In the genomic region with DNA sequence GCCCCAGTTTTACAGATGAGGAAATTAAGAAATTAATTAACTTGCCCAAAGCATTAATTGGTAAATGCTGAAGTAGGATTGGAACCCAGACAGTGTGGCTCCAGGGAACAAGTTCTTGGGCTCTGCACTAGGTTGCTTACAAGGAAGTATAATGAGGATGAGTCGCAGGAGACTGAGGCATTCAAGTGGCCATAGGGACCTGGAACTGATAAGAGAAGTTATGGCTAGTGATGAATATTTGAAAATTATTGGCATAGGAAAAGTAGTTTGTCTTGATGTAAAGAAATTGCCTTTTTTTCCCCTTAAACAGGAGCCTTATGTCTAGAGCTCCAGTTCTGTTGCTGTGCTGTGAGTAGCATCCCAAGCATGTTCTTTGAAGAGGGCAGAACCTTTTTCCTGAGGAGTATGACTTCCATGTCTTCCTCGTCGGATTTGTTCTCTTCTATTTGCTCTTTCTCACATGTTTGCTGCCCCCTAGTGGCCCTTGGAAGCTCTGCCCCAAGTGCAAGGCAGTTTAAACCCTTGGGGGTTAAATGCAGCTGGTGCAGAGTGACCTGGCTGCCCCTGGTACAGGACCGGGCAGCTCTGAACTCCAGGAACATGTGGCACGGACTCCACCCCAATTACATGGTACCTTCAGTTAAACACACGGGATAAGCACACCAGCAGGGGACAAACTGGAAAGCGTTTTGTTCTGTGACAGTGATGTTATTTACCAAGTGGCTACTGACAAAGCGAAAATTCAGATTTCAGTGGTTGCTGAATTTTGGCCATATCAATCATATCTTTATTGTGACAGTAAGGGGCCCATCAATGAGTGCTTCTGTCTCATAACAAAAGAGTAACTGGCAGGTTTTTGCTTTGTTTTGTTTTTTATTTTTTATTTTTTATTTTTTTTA, we compare ENCODE assay signal across 8 cellular contexts.
DNase-seq lines count a peak whose midpoint lies in the region; ATAC-seq, FAIRE-seq and TF ChIP-seq lines count a peak whose summit lies in the region.

No MANE protein-coding gene starts in this region.

- H3K4me1 ChIP-seq in A549 (no peaks in the 10 kb centered on the region), lung (ENCODE audit: control insufficient read depth in 2 of 2, insufficient read depth in 2 of 2, low read length in 2 of 2) (no peaks in the 10 kb centered on the region)

- no peaks in the 10 kb centered on the region for H3K36me3 ChIP-seq in lung (ENCODE audit: control insufficient read depth in 2 of 2, insufficient read depth in 2 of 2, low read length in 2 of 2)

- peak; percentile 84 for TF ChIP-seq CTCF in A549 (IDR thresholded peaks at IDR 0.05)
- peak; percentile 67 to 95 (median 84) for TF ChIP-seq CTCF in dorsolateral prefrontal cortex (IDR thresholded peaks at IDR 0.05 in 54 of 56, conservative IDR thresholded peaks at IDR 0.05 in 2 of 56; ENCODE audit: low read depth in 1 of 56, partially characterized antibody in 56 of 56)
- peak; percentile 61 for TF ChIP-seq CTCF in lung (IDR thresholded peaks at IDR 0.05; ENCODE audit: control extremely low read depth, extremely low read depth)

- CTCF ChIA-PET in A549 (lab: Yijun Ruan, JAX) = interaction anchor here (0.6 to 3.4 kb wide), 40 partner anchors 9 to 540 kb away, joined by 3 to 36 read pairs (median 4); a partner anchor contains a TSS

- H3K4me3 ChIP-seq in A549 (no peak overlapping the region), dorsolateral prefrontal cortex (no peak overlapping the region), lung (no peak overlapping the region)

- WGBS in A549 (ENCODE audit: missing lambda C conversion rate) = 36% methylated on average over 8 of the region's 8 CpGs
- 25 to 27% methylated on average over 8 of the region's 8 CpGs for WGBS in lung, 2 donors

- ATAC-seq in A549 (peak; percentile 93 to 98), GM18502 (IDR thresholded peaks at IDR 0.05; ENCODE audit: poor library complexity, unreplicated experiment) (peak; percentile 80), HG03378 (IDR thresholded peaks at IDR 0.05; ENCODE audit: unreplicated experiment) (peak; percentile 64), lung (ENCODE audit: insufficient read depth, low FRiP score) (peak; percentile 64)

- intact Hi-C loops in dorsolateral prefrontal cortex (cut with DNase I) = loop anchor here in 1 of 2 donors (2.0 to 10.0 kb wide), 2 partner anchors 318 to 1316 kb away; no protein-coding TSS in a partner anchor

- DNase-seq in A549 (ENCODE audit: low read depth in 1 of 2, low spot score in 1 of 2) (peak; percentile 51 to 89), NCI-H69 (lab: John Stamatoyannopoulos, UW) (peak; percentile 81), dorsolateral prefrontal cortex (peak in 9 of 10 donors; percentile 35 to 71 (median 57)), lung (ENCODE audit: low spot score) (peak; percentile 77)
- DNase-seq in activated CD4-positive, alpha-beta T cell treated with anti-CD3 and anti-CD28 coated beads, Interleukin-2, amount 50 U/mL, for 24 hours (ENCODE audit: low read depth in 1 of 2, low spot score in 1 of 2) = peak; percentile 16 to 64
- DNase-seq in stimulated activated CD8-positive, alpha-beta memory T cell treated with anti-CD3 and anti-CD28 coated beads, Interleukin-15, amount 100 ng/mL, for 1 hour (ENCODE audit: low read depth) = peak; percentile 20

- TF ChIP-seq RAD21 in A549 (conservative IDR thresholded peaks at IDR 0.05 in 1 of 2, IDR thresholded peaks at IDR 0.05 in 1 of 2) = peak; percentile 84 to 90

- H3K27me3 ChIP-seq in dorsolateral prefrontal cortex (no peaks in the 10 kb centered on the region), lung (ENCODE audit: control insufficient read depth, insufficient read depth) (no peaks in the 10 kb centered on the region)

- FAIRE-seq in A549 (lab: Jason Lieb, UNC) = peak; percentile 68

- H3K27ac ChIP-seq in A549 (no peak overlapping the region), dorsolateral prefrontal cortex (no peak overlapping the region), lung (ENCODE audit: low read depth in 1 of 2, low read length in 1 of 2) (no peak overlapping the region)

- TF ChIP-seq EP300 in A549 (IDR thresholded peaks at IDR 0.05) = no peak

- POLR2A ChIA-PET in A549 (lab: Yijun Ruan, JAX) = interaction anchor here (1.3 kb wide), 1 partner anchor 329 kb away, joined by 4 read pairs; a partner anchor contains a TSS

- H3K9me3 ChIP-seq in A549 = peaks cover 9% of the 10 kb centered on the region; the same call in 1 of the 3 replicates
- H3K9me3 ChIP-seq in lung (ENCODE audit: control insufficient read depth in 2 of 2, insufficient read depth in 1 of 2, low read length in 1 of 2) = no peaks in the 10 kb centered on the region

- no peak overlapping the region for H3K4me2 ChIP-seq in A549

- TF ChIP-seq POLR2A in A549 (IDR thresholded peaks at IDR 0.05; ENCODE audit: low read length) = no peak

TF ChIP-seq in A549, 52 proteins besides CTCF, POLR2A, EP300 and RAD21:
- TF ChIP-seq SMC3 (IDR thresholded peaks at IDR 0.05) (peak; percentile 75), KDM1A (IDR thresholded peaks at IDR 0.05; ENCODE audit: low read depth) (no peak)

Comparison
In these comparisons a context has a peak if more than half of its experiments do, and no peak if none do; other contexts are left out.
1. DNase-seq: peak in every context shown above with its lines; median percentile 81 in NCI-H69; 77 in lung; 70 in A549; 57 in dorsolateral prefrontal cortex; 40 in activated CD4-positive, alpha-beta T cell treated with anti-CD3 and anti-CD28 coated beads, Interleukin-2, amount 50 U/mL, for 24 hours; 20 in stimulated activated CD8-positive, alpha-beta memory T cell treated with anti-CD3 and anti-CD28 coated beads, Interleukin-15, amount 100 ng/mL, for 1 hour.